25 cellular contexts compared by ENCODE assay signal in genomic region chr13:79909664-79910063, GRCh38.
"Had no signal": no experiment of that assay in that cellular context is flagged by ENCODE, and none has a peak within 500 bp of the region (broad histone marks: within the 10 kb centered on the region; RNA-seq: fewer than 3 reads in every experiment).

No MANE protein-coding gene starts in this region.

- H3K27ac Mint-ChIP-seq: effector memory CD8-positive, alpha-beta T cell; immature natural killer cell; mesothelial cell of epicardium; naive thymus-derived CD4-positive, alpha-beta T cell; stimulated activated naive B cell treated with anti-CD40 and anti-IgM and Interleukin-4, amounts not matched to agents 10 μg/mL and 1 μg/mL and 100 μg/mL, for 72 hours; stimulated activated naive CD8-positive, alpha-beta T cell treated with anti-CD3 and anti-CD28 coated beads, Interleukin-15, Interleukin-2, amounts not matched to agents 100 ng/mL and 50 ng/mL, for 24 hours had no signal

- DNase-seq: cortex of kidney; effector memory CD8-positive, alpha-beta T cell; hypothalamus; immature natural killer cell; islet precursor cell; left cardiac atrium; left ventricle myocardium superior; lower lobe of right lung; naive thymus-derived CD4-positive, alpha-beta T cell; occipital lobe; ovary; posterior cingulate gyrus; psoas muscle; retina; right lobe of liver; small intestine; stimulated activated CD4-positive, alpha-beta T cell treated with anti-CD3 and anti-CD28 coated beads, Interleukin-15, amount 100 ng/mL, for 24 hours; stimulated activated CD4-positive, alpha-beta T cell treated with anti-CD3 and anti-CD28 coated beads, Interleukin-2, amount 100 ng/mL, for 48 hours; stimulated activated naive B cell treated with anti-CD40 and anti-IgM and Interleukin-4, amounts not matched to agents 10 μg/mL and 1 μg/mL and 100 μg/mL, for 72 hours; transverse colon; upper lobe of right lung; uterus had no signal

- H3K27me3 Mint-ChIP-seq: effector memory CD8-positive, alpha-beta T cell; naive thymus-derived CD4-positive, alpha-beta T cell; stimulated activated naive B cell treated with anti-CD40 and anti-IgM and Interleukin-4, amounts not matched to agents 10 μg/mL and 1 μg/mL and 100 μg/mL, for 72 hours; stimulated activated naive CD8-positive, alpha-beta T cell treated with anti-CD3 and anti-CD28 coated beads, Interleukin-15, Interleukin-2, amounts not matched to agents 100 ng/mL and 50 ng/mL, for 24 hours had no signal

- H3K9me3 Mint-ChIP-seq: mesothelial cell of epicardium; stimulated activated naive CD8-positive, alpha-beta T cell treated with anti-CD3 and anti-CD28 coated beads, Interleukin-15, Interleukin-2, amounts not matched to agents 100 ng/mL and 50 ng/mL, for 24 hours had no signal

- H3K4me1 Mint-ChIP-seq: immature natural killer cell; naive thymus-derived CD4-positive, alpha-beta T cell; stimulated activated naive B cell treated with anti-CD40 and anti-IgM and Interleukin-4, amounts not matched to agents 10 μg/mL and 1 μg/mL and 100 μg/mL, for 72 hours had no signal

- H3K36me3 ChIP-seq: lower lobe of right lung, ovary, right lobe of liver, suprapubic skin, transverse colon, upper lobe of right lung, uterus had no signal

- H3K36me3 Mint-ChIP-seq: immature natural killer cell; mesothelial cell of epicardium; naive thymus-derived CD4-positive, alpha-beta T cell; stimulated activated naive B cell treated with anti-CD40 and anti-IgM and Interleukin-4, amounts not matched to agents 10 μg/mL and 1 μg/mL and 100 μg/mL, for 72 hours had no signal

- H3K4me3 ChIP-seq: lower lobe of right lung, ovary, psoas muscle, right lobe of liver, suprapubic skin, transverse colon, upper lobe of right lung, uterus had no signal

- H3K4me3 Mint-ChIP-seq: effector memory CD8-positive, alpha-beta T cell; immature natural killer cell; mesothelial cell of epicardium; naive thymus-derived CD4-positive, alpha-beta T cell; stimulated activated naive B cell treated with anti-CD40 and anti-IgM and Interleukin-4, amounts not matched to agents 10 μg/mL and 1 μg/mL and 100 μg/mL, for 72 hours; stimulated activated naive CD8-positive, alpha-beta T cell treated with anti-CD3 and anti-CD28 coated beads, Interleukin-15, Interleukin-2, amounts not matched to agents 100 ng/mL and 50 ng/mL, for 24 hours had no signal

- H3K27me3 ChIP-seq: ovary, right lobe of liver, suprapubic skin, transverse colon, upper lobe of right lung, uterus had no signal

- ATAC-seq: effector memory CD8-positive, alpha-beta T cell; left cardiac atrium; left ventricle myocardium superior; lower lobe of right lung; naive thymus-derived CD4-positive, alpha-beta T cell; psoas muscle; right lobe of liver; stimulated activated naive B cell treated with anti-CD40 and anti-IgM and Interleukin-4, amounts not matched to agents 10 μg/mL and 1 μg/mL and 100 μg/mL, for 72 hours; upper lobe of right lung had no signal
